In the genomic region with DNA sequence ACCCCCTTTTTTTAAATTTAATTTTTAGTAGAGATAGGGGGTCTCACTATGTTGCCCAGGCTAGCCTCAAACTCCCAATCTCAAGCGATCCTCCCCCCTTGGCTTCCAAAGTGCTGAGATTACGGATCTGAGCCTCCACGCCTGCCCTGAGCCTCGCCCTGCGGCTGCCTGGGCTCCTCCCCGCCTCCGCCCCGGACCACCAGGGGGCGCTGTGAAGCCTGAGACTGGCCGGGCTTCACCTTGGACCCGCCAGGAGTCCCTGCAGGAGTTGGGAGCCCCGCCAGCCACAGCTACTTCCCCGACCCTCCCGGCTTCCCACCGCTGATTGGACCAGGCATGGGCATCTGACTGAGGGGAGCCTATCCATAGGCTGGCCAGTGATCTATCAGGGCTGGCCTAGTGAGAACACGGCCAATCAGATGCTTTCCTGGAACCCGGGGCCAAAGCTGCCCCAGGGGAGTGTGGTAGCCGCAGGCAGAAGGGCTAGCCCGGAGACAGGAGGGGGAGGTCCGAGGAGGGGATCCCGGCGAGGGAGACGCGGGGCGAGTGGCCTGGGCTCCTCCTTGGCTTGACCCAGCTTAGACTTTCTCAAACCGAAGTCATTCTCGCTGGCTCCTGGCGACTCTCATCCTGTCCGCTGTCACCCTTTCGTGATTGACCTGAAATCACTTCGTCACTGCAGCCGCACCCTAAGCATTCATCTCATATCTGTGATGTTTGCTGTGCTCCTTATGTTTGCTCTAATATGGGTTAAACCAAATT, we compare ENCODE assay signal across 1 cellular context.
A peak's percentile ranks its signal among the peaks of the same experiment; 100 is the strongest.
TF ChIP-seq lines count a peak whose summit lies in the region.

No MANE protein-coding gene starts in this region.

TF ChIP-seq in HepG2, 621 proteins besides CTCF, POLR2A, EP300 and RAD21 (continued from another document and continues in another):
- TF ChIP-seq YEATS4 (CRISPR knock-in tag; IDR thresholded peaks at IDR 0.05; ENCODE audit: borderline replicate concordance) (peak; percentile 52; the same call in 1 of the 2 replicates), ZNF556 (CRISPR knock-in tag; IDR thresholded peaks at IDR 0.05; ENCODE audit: borderline replicate concordance) (peak; percentile 65; the same call in 1 of the 2 replicates), KAT7 (CRISPR knock-in tag; IDR thresholded peaks at IDR 0.05; ENCODE audit: borderline replicate concordance) (no peak), PCBP1 (IDR thresholded peaks at IDR 0.05; ENCODE audit: borderline replicate concordance, low read depth, low read length) (no peak), ELF4 (CRISPR knock-in tag; IDR thresholded peaks at IDR 0.05; ENCODE audit: borderline replicate concordance) (no peak), RBAK (CRISPR knock-in tag; IDR thresholded peaks at IDR 0.05) (no peak), ZBTB1 (CRISPR knock-in tag; IDR thresholded peaks at IDR 0.05; ENCODE audit: borderline replicate concordance) (no peak), KMT2A (CRISPR knock-in tag; IDR thresholded peaks at IDR 0.05) (0 out of 2 replicates have a peak, but pooled peaks have one; percentile 45), PAX8 (CRISPR knock-in tag; IDR thresholded peaks at IDR 0.05; ENCODE audit: borderline replicate concordance) (no peak), SMARCC2 (IDR thresholded peaks at IDR 0.05) (no peak), ZNF264 (CRISPR knock-in tag; IDR thresholded peaks at IDR 0.05) (no peak), ZBTB7A (CRISPR knock-in tag; IDR thresholded peaks at IDR 0.05) (no peak), SP5 (CRISPR knock-in tag; IDR thresholded peaks at IDR 0.05; ENCODE audit: borderline replicate concordance, low read depth) (peak; percentile 52; the same call in 1 of the 2 replicates), SSRP1 (CRISPR knock-in tag; IDR thresholded peaks at IDR 0.05) (no peak), ZNF431 (CRISPR knock-in tag; IDR thresholded peaks at IDR 0.05; ENCODE audit: borderline replicate concordance, low read depth) (no peak), ELF1 (CRISPR knock-in tag; IDR thresholded peaks at IDR 0.05) (peak; percentile 75), ZNF235 (CRISPR knock-in tag; IDR thresholded peaks at IDR 0.05; ENCODE audit: borderline replicate concordance) (peak; percentile 41; the same call in 1 of the 2 replicates), NRL (CRISPR knock-in tag; IDR thresholded peaks at IDR 0.05; ENCODE audit: borderline replicate concordance) (no peak), MAFK (conservative IDR thresholded peaks at IDR 0.05 in 1 of 2, IDR thresholded peaks at IDR 0.05 in 1 of 2; ENCODE audit: low read length in 2 of 2) (no peak), CEBPG (CRISPR knock-in tag; IDR thresholded peaks at IDR 0.05) (peak; percentile 19; the same call in 1 of the 2 replicates), FOXK2 (IDR thresholded peaks at IDR 0.05) (no peak), ATM (IDR thresholded peaks at IDR 0.05; ENCODE audit: borderline replicate concordance) (no peak), DNMT3B (CRISPR knock-in tag; conservative IDR thresholded peaks at IDR 0.05) (no peak), ZNF777 (CRISPR knock-in tag; IDR thresholded peaks at IDR 0.05) (no peak), SETDB1 (CRISPR knock-in tag; IDR thresholded peaks at IDR 0.05; ENCODE audit: borderline replicate concordance) (no peak), ZNF7 (CRISPR knock-in tag; IDR thresholded peaks at IDR 0.05) (peak; percentile 18; the same call in 1 of the 2 replicates)
- TF ChIP-seq, protein P1, sequence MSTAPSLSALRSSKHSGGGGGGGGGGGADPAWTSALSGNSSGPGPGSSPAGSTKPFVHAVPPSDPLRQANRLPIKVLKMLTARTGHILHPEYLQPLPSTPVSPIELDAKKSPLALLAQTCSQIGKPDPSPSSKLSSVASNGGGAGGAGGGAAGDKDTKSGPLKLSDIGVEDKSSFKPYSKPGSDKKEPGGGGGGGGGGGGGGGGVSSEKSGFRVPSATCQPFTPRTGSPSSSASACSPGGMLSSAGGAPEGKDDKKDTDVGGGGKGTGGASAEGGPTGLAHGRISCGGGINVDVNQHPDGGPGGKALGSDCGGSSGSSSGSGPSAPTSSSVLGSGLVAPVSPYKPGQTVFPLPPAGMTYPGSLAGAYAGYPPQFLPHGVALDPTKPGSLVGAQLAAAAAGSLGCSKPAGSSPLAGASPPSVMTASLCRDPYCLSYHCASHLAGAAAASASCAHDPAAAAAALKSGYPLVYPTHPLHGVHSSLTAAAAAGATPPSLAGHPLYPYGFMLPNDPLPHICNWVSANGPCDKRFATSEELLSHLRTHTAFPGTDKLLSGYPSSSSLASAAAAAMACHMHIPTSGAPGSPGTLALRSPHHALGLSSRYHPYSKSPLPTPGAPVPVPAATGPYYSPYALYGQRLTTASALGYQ (CRISPR knock-in tag; IDR thresholded peaks at IDR 0.05): no peak
- TF ChIP-seq, protein P2, sequence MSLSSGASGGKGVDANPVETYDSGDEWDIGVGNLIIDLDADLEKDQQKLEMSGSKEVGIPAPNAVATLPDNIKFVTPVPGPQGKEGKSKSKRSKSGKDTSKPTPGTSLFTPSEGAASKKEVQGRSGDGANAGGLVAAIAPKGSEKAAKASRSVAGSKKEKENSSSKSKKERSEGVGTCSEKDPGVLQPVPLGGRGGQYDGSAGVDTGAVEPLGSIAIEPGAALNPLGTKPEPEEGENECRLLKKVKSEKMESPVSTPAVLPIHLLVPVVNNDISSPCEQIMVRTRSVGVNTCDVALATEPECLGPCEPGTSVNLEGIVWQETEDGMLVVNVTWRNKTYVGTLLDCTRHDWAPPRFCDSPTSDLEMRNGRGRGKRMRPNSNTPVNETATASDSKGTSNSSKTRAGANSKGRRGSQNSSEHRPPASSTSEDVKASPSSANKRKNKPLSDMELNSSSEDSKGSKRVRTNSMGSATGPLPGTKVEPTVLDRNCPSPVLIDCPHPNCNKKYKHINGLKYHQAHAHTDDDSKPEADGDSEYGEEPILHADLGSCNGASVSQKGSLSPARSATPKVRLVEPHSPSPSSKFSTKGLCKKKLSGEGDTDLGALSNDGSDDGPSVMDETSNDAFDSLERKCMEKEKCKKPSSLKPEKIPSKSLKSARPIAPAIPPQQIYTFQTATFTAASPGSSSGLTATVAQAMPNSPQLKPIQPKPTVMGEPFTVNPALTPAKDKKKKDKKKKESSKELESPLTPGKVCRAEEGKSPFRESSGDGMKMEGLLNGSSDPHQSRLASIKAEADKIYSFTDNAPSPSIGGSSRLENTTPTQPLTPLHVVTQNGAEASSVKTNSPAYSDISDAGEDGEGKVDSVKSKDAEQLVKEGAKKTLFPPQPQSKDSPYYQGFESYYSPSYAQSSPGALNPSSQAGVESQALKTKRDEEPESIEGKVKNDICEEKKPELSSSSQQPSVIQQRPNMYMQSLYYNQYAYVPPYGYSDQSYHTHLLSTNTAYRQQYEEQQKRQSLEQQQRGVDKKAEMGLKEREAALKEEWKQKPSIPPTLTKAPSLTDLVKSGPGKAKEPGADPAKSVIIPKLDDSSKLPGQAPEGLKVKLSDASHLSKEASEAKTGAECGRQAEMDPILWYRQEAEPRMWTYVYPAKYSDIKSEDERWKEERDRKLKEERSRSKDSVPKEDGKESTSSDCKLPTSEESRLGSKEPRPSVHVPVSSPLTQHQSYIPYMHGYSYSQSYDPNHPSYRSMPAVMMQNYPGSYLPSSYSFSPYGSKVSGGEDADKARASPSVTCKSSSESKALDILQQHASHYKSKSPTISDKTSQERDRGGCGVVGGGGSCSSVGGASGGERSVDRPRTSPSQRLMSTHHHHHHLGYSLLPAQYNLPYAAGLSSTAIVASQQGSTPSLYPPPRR (CRISPR knock-in tag; IDR thresholded peaks at IDR 0.05; ENCODE audit: borderline replicate concordance): no peak; the same call in 1 of the 2 replicates
- TF ChIP-seq, protein P3, sequence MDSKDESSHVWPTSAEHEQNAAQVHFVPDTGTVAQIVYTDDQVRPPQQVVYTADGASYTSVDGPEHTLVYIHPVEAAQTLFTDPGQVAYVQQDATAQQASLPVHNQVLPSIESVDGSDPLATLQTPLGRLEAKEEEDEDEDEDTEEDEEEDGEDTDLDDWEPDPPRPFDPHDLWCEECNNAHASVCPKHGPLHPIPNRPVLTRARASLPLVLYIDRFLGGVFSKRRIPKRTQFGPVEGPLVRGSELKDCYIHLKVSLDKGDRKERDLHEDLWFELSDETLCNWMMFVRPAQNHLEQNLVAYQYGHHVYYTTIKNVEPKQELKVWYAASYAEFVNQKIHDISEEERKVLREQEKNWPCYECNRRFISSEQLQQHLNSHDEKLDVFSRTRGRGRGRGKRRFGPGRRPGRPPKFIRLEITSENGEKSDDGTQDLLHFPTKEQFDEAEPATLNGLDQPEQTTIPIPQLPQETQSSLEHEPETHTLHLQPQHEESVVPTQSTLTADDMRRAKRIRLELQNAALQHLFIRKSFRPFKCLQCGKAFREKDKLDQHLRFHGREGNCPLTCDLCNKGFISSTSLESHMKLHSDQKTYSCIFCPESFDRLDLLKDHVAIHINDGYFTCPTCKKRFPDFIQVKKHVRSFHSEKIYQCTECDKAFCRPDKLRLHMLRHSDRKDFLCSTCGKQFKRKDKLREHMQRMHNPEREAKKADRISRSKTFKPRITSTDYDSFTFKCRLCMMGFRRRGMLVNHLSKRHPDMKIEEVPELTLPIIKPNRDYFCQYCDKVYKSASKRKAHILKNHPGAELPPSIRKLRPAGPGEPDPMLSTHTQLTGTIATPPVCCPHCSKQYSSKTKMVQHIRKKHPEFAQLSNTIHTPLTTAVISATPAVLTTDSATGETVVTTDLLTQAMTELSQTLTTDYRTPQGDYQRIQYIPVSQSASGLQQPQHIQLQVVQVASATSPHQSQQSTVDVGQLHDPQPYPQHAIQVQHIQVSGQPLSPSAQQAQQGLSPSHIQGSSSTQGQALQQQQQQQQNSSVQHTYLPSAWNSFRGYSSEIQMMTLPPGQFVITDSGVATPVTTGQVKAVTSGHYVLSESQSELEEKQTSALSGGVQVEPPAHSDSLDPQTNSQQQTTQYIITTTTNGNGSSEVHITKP (CRISPR knock-in tag; IDR thresholded peaks at IDR 0.05; ENCODE audit: low read depth): no peak
- TF ChIP-seq, protein P4, sequence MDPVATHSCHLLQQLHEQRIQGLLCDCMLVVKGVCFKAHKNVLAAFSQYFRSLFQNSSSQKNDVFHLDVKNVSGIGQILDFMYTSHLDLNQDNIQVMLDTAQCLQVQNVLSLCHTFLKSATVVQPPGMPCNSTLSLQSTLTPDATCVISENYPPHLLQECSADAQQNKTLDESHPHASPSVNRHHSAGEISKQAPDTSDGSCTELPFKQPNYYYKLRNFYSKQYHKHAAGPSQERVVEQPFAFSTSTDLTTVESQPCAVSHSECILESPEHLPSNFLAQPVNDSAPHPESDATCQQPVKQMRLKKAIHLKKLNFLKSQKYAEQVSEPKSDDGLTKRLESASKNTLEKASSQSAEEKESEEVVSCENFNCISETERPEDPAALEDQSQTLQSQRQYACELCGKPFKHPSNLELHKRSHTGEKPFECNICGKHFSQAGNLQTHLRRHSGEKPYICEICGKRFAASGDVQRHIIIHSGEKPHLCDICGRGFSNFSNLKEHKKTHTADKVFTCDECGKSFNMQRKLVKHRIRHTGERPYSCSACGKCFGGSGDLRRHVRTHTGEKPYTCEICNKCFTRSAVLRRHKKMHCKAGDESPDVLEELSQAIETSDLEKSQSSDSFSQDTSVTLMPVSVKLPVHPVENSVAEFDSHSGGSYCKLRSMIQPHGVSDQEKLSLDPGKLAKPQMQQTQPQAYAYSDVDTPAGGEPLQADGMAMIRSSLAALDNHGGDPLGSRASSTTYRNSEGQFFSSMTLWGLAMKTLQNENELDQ (CRISPR knock-in tag; IDR thresholded peaks at IDR 0.05; ENCODE audit: borderline replicate concordance): 0 out of 2 replicates have a peak, but pooled peaks have one; percentile 42
- TF ChIP-seq, protein P5, sequence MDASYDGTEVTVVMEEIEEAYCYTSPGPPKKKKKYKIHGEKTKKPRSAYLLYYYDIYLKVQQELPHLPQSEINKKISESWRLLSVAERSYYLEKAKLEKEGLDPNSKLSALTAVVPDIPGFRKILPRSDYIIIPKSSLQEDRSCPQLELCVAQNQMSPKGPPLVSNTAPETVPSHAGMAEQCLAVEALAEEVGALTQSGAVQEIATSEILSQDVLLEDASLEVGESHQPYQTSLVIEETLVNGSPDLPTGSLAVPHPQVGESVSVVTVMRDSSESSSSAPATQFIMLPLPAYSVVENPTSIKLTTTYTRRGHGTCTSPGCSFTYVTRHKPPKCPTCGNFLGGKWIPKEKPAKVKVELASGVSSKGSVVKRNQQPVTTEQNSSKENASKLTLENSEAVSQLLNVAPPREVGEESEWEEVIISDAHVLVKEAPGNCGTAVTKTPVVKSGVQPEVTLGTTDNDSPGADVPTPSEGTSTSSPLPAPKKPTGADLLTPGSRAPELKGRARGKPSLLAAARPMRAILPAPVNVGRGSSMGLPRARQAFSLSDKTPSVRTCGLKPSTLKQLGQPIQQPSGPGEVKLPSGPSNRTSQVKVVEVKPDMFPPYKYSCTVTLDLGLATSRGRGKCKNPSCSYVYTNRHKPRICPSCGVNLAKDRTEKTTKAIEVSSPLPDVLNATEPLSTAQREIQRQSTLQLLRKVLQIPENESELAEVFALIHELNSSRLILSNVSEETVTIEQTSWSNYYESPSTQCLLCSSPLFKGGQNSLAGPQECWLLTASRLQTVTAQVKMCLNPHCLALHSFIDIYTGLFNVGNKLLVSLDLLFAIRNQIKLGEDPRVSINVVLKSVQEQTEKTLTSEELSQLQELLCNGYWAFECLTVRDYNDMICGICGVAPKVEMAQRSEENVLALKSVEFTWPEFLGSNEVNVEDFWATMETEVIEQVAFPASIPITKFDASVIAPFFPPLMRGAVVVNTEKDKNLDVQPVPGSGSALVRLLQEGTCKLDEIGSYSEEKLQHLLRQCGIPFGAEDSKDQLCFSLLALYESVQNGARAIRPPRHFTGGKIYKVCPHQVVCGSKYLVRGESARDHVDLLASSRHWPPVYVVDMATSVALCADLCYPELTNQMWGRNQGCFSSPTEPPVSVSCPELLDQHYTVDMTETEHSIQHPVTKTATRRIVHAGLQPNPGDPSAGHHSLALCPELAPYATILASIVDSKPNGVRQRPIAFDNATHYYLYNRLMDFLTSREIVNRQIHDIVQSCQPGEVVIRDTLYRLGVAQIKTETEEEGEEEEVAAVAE (CRISPR knock-in tag; IDR thresholded peaks at IDR 0.05; ENCODE audit: borderline replicate concordance): peak; percentile 89
- TF ChIP-seq, protein P6, sequence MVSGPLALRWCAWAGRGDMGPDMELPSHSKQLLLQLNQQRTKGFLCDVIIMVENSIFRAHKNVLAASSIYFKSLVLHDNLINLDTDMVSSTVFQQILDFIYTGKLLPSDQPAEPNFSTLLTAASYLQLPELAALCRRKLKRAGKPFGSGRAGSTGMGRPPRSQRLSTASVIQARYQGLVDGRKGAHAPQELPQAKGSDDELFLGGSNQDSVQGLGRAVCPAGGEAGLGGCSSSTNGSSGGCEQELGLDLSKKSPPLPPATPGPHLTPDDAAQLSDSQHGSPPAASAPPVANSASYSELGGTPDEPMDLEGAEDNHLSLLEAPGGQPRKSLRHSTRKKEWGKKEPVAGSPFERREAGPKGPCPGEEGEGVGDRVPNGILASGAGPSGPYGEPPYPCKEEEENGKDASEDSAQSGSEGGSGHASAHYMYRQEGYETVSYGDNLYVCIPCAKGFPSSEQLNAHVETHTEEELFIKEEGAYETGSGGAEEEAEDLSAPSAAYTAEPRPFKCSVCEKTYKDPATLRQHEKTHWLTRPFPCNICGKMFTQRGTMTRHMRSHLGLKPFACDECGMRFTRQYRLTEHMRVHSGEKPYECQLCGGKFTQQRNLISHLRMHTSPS (CRISPR knock-in tag; IDR thresholded peaks at IDR 0.05; ENCODE audit: low read depth): 0 out of 2 replicates have a peak, but pooled peaks have one; percentile 18
- TF ChIP-seq, protein P7, sequence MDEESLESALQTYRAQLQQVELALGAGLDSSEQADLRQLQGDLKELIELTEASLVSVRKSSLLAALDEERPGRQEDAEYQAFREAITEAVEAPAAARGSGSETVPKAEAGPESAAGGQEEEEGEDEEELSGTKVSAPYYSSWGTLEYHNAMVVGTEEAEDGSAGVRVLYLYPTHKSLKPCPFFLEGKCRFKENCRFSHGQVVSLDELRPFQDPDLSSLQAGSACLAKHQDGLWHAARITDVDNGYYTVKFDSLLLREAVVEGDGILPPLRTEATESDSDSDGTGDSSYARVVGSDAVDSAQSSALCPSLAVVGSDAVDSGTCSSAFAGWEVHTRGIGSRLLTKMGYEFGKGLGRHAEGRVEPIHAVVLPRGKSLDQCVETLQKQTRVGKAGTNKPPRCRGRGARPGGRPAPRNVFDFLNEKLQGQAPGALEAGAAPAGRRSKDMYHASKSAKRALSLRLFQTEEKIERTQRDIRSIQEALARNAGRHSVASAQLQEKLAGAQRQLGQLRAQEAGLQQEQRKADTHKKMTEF (CRISPR knock-in tag; IDR thresholded peaks at IDR 0.05): peak; percentile 77
